ENCODE assay signal across 8 cellular contexts in genomic region chr12:109777544-109777943, GRCh38. TPM values are rescaled to one million over a fixed set of nuclear protein-coding genes. Genes with fewer than 3 reads are reported as not detected.
A peak's percentile ranks its signal among the peaks of the same experiment; 100 is the strongest.
DNase-seq lines count a peak whose midpoint lies in the region; ATAC-seq lines count a peak whose summit lies in the region.

No MANE protein-coding gene starts in this region.

- no peaks in the 10 kb centered on the region for H3K36me3 Mint-ChIP-seq in activated CD4-positive, alpha-beta memory T cell treated with anti-CD3 and anti-CD28 coated beads for 36 hours

- H3K4me3 Mint-ChIP-seq in activated CD4-positive, alpha-beta memory T cell treated with anti-CD3 and anti-CD28 coated beads for 36 hours = peak overlapping the region; percentile 39

- H3K27ac Mint-ChIP-seq in activated CD4-positive, alpha-beta memory T cell treated with anti-CD3 and anti-CD28 coated beads for 36 hours = no peak overlapping the region

- peaks cover 2% of the 10 kb centered on the region for H3K27me3 Mint-ChIP-seq in activated CD4-positive, alpha-beta memory T cell treated with anti-CD3 and anti-CD28 coated beads for 36 hours

- POLR2A ChIA-PET in activated CD4-positive, alpha-beta memory T cell treated with anti-CD3 and anti-CD28 coated beads for 36 hours (lab: Charles Lee) = no interaction called here

- CTCF ChIA-PET in activated CD4-positive, alpha-beta memory T cell treated with anti-CD3 and anti-CD28 coated beads for 36 hours (lab: Charles Lee) = interaction anchor here (0.7 to 8.9 kb wide), 7 partner anchors 19 to 1175 kb away, joined by 3 to 100 read pairs (median 3); no protein-coding TSS in a partner anchor

- no peaks in the 10 kb centered on the region for H3K9me3 Mint-ChIP-seq in activated CD4-positive, alpha-beta memory T cell treated with anti-CD3 and anti-CD28 coated beads for 36 hours

- H3K4me1 Mint-ChIP-seq in activated CD4-positive, alpha-beta memory T cell treated with anti-CD3 and anti-CD28 coated beads for 36 hours (ENCODE audit: low read depth) = peaks cover 6% of the 10 kb centered on the region

- intact Hi-C loops in activated CD4-positive, alpha-beta memory T cell treated with anti-CD3 and anti-CD28 coated beads for 36 hours (cut with micrococcal nuclease) = no loop called here

- DNase-seq in activated CD4-positive, CD25-positive, alpha-beta regulatory T cell (lab: John Stamatoyannopoulos, UW) = no peak
- DNase-seq in NCI-H2029 (lab: John Stamatoyannopoulos, UW) (peak; percentile 45), iris pigment epithelial cell (ENCODE audit: low read depth) (peak; percentile 59), G401 (ENCODE audit: low spot score) (no peak)
- peak; percentile 63 for DNase-seq in activated CD4-positive, alpha-beta memory T cell treated with anti-CD3 and anti-CD28 coated beads for 36 hours

- peak; percentile 68 to 75 for ATAC-seq in activated CD4-positive, CD25-positive, alpha-beta regulatory T cell treated with anti-CD3 and anti-CD28 coated beads, Interleukin-2, amount 50 U/mL, for 24 hours
- ATAC-seq in GM18511 (IDR thresholded peaks at IDR 0.05; ENCODE audit: unreplicated experiment) (no peak), GM18867 (IDR thresholded peaks at IDR 0.05; ENCODE audit: unreplicated experiment) (no peak)

- in situ Hi-C loops in G401 (cut with HindIII; ENCODE audit: low sequenced_read_pairs) = no loop called here

RNA-seq across cellular contexts. Expression of gene TRPV4, which starts 55.7 kb away (rescaled TPM):
- not detected for total RNA-seq in activated CD4-positive, alpha-beta memory T cell treated with anti-CD3 and anti-CD28 coated beads for 36 hours
- total RNA-seq in G401 (2014; rRNA removed; shearing (Covaris generic)) = not detected in 2 replicates

Comparison
In these comparisons a context has a peak if more than half of its experiments do, and no peak if none do; other contexts are left out.
1. ATAC-seq: peak in activated CD4-positive, CD25-positive, alpha-beta regulatory T cell treated with anti-CD3 and anti-CD28 coated beads, Interleukin-2, amount 50 U/mL, for 24 hours (2 of 2); none in GM18511 (single experiment) and GM18867 (single experiment).
2. DNase-seq: peak in NCI-H2029 (single experiment), activated CD4-positive, alpha-beta memory T cell treated with anti-CD3 and anti-CD28 coated beads for 36 hours (single experiment) and iris pigment epithelial cell (single experiment); none in activated CD4-positive, CD25-positive, alpha-beta regulatory T cell (0 of 4) and G401 (single experiment).